ENCODE assay signal across 25 cellular contexts in the genomic region with DNA sequence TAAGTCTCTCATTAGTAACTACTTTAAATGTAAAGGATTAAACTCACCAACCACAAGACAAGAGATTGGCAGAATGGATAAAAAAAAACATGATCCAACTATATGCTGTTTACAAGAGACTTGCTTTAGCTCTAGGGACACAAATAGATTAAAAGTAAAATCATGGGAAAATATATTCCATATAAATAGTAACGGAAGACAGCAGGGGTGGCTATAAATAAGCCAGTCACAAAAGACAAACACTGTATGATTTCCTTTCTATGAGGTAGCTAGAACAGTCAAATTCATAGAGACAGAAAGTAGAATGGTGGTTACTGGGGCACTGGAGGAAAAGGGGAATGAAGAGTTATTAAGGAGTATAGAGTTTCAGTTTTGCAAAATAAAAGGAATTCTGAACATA.
"Had no signal": no experiment of that assay in that cellular context is flagged by ENCODE, and none has a peak within 500 bp of the region (broad histone marks: within the 10 kb centered on the region; RNA-seq: fewer than 3 reads in every experiment).

No MANE protein-coding gene starts in this region.

- H2AFZ ChIP-seq: neural progenitor cell, parathyroid adenoma had no signal

- H3K27me3 ChIP-seq: gastrocnemius medialis, neural progenitor cell, stomach, thyroid gland had no signal

- H3K4me3 Mint-ChIP-seq: effector memory CD8-positive, alpha-beta T cell; mesothelial cell of epicardium; natural killer cell treated with Interleukin-12 subunit alpha and Interleukin-12 subunit beta and Interleukin-15 and Interleukin-18, amount 100 ng/mL, for 72 hours; neural progenitor cell; stimulated activated effector memory CD8-positive, alpha-beta T cell treated with anti-CD3 and anti-CD28 coated beads, Interleukin-12 subunit alpha, Interleukin-12 subunit beta, amount 100 ng/mL, for 72 hours; type B pancreatic cell had no signal

- H3K9ac ChIP-seq: neural progenitor cell, parathyroid adenoma had no signal

- H3K4me3 ChIP-seq: gastrocnemius medialis, mucosa of descending colon, neural progenitor cell, stomach, thyroid gland had no signal

- H3K27ac ChIP-seq: epithelial cell of prostate, gastrocnemius medialis, neural progenitor cell, parathyroid adenoma, stomach had no signal

- DNase-seq: cortex of kidney; effector memory CD8-positive, alpha-beta T cell; foreskin fibroblast; gastrocnemius medialis; head of caudate nucleus; kidney; mesenchymal stem cell; mucosa of descending colon; naive B cell; stimulated activated CD4-positive, alpha-beta T cell treated with anti-CD3 and anti-CD28 coated beads, Interleukin-2, amount 100 ng/mL, for 24 hours; stimulated activated CD4-positive, alpha-beta T cell treated with anti-CD3 and anti-CD28 coated beads, Interleukin-4, amount 100 ng/mL, for 24 hours; stimulated activated naive CD4-positive, alpha-beta T cell treated with Interleukin-2 at 50 U/mL for 16 hours; stomach; thyroid gland had no signal

- H3K27ac Mint-ChIP-seq: effector memory CD8-positive, alpha-beta T cell; mesothelial cell of epicardium; neural progenitor cell; stimulated activated effector memory CD8-positive, alpha-beta T cell treated with anti-CD3 and anti-CD28 coated beads, Interleukin-12 subunit alpha, Interleukin-12 subunit beta, amount 100 ng/mL, for 72 hours had no signal

- FAIRE-seq: kidney had no signal

- H3K36me3 ChIP-seq: gastrocnemius medialis, neural progenitor cell, thyroid gland had no signal

- H3K27me3 Mint-ChIP-seq: effector memory CD8-positive, alpha-beta T cell; naive B cell; natural killer cell treated with Interleukin-12 subunit alpha and Interleukin-12 subunit beta and Interleukin-15 and Interleukin-18, amount 100 ng/mL, for 72 hours; progenitor cell of endocrine pancreas; type B pancreatic cell had no signal

- H3K9me3 ChIP-seq: gastrocnemius medialis, mucosa of descending colon, stomach, thyroid gland had no signal

- ATAC-seq: effector memory CD8-positive, alpha-beta T cell; esophagus mucosa; gastrocnemius medialis; left lobe of liver; natural killer cell treated with Interleukin-12 subunit alpha and Interleukin-12 subunit beta and Interleukin-15 and Interleukin-18, amount 100 ng/mL, for 72 hours; sciatic nerve; stimulated activated effector memory CD8-positive, alpha-beta T cell treated with anti-CD3 and anti-CD28 coated beads, Interleukin-12 subunit alpha, Interleukin-12 subunit beta, amount 100 ng/mL, for 72 hours had no signal

- H3K79me2 ChIP-seq: parathyroid adenoma had no signal

- H3K4me2 ChIP-seq: neural progenitor cell had no signal
